ENCODE assay signal across 2 cellular contexts in the genomic region with DNA sequence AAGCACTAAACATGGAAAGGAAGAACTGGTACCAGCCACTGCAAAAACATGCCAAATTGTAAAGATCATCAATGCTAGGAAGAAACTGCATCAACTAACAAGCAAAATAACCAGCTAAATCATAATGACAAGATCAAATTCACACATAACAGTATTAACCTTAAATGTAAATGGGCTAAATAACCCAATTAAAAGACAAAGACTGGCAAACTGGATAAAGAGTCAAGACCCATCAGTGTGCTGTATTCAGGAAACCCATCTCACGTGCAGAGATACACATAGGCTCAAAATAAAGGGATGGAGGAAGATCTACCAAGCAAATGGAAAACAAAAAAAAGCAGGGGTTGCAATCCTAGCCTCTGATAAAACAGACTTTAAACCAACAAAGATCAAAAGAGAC.
DNase-seq lines count a peak whose midpoint lies in the region; ATAC-seq, FAIRE-seq and TF ChIP-seq lines count a peak whose summit lies in the region.
"Not testable (repeated sequence)": the region's sequence is repeated elsewhere in the genome, so short reads cannot be mapped to it uniquely, and the experiment has no call there.

No MANE protein-coding gene starts in this region.

- H2AFZ ChIP-seq in K562 (ENCODE audit: low read depth, low read length), result not testable (repeated sequence)

- not testable (repeated sequence) for FAIRE-seq in K562 (lab: Jason Lieb, UNC)

- DNase-seq in K562 (ENCODE audit: extremely low read depth in 1 of 4, low spot score in 3 of 4), result not testable (repeated sequence)

- H3K4me3 ChIP-seq in HEK293 (ENCODE audit: low read depth, low read length); K562: not testable (repeated sequence)

- not testable (repeated sequence) for H3K36me3 ChIP-seq in HEK293 (ENCODE audit: control insufficient read depth in 2 of 2, insufficient read depth in 1 of 2, low read length in 2 of 2); K562 (ENCODE audit: control insufficient read depth, insufficient read depth, low read length)

- H3K79me2 ChIP-seq in K562 (ENCODE audit: control insufficient read depth, insufficient read depth, low read length), result not testable (repeated sequence)

- in situ Hi-C loops in K562 (cut with MboI), result not testable (repeated sequence)

- not testable (repeated sequence) for TF ChIP-seq RAD21 in K562 (CRISPR knock-in tag; conservative IDR thresholded peaks at IDR 0.05 in 1 of 2, IDR thresholded peaks at IDR 0.05 in 1 of 2)

- ATAC-seq in K562, result not testable (repeated sequence)

- not testable (repeated sequence) for H3K27me3 ChIP-seq in K562 (ENCODE audit: control insufficient read depth in 2 of 2, insufficient read depth in 2 of 2, low read length in 2 of 2)

- CTCF ChIA-PET in HEK293 (lab: Yijun Ruan, JAX); K562 (lab: Yijun Ruan, JAX; ENCODE audit: low intra/inter-chr PET ratio): not testable (repeated sequence)

- H3K9me3 ChIP-seq in HEK293 (ENCODE audit: control insufficient read depth, insufficient read depth, low read depth, low read length); K562 (replicated peaks; ENCODE audit: control insufficient read depth, insufficient read depth, low read depth, low read length): not testable (repeated sequence)

- not testable (repeated sequence) for TF ChIP-seq CTCF in HEK293 (tag by site-specific recombination; IDR thresholded peaks at IDR 0.05); K562 (IDR thresholded peaks at IDR 0.05 in 2 of 3, conservative IDR thresholded peaks at IDR 0.05 in 1 of 3; ENCODE audit: insufficient read depth in 2 of 3, low read depth in 1 of 3, low read length in 3 of 3)

- not testable (repeated sequence) for H3K4me2 ChIP-seq in K562 (ENCODE audit: insufficient read depth, low read length)

- not testable (repeated sequence) for H3K4me1 ChIP-seq in HEK293 (ENCODE audit: control insufficient read depth, insufficient read depth, low read length); K562 (replicated peaks in 1 of 2; ENCODE audit: control insufficient read depth in 2 of 2, insufficient read depth in 2 of 2, low read length in 2 of 2)

- BruUV-seq in K562 (replicated peaks; lab: Mats Ljungman, UMichigan), result not testable (repeated sequence)

- H3K9me1 ChIP-seq in K562 (ENCODE audit: control insufficient read depth, insufficient read depth, low read length), result not testable (repeated sequence)

- H3K9ac ChIP-seq in K562 (ENCODE audit: insufficient read depth in 1 of 2, low read depth in 2 of 2, low read length in 2 of 2), result not testable (repeated sequence)

- not testable (repeated sequence) for H3K27ac ChIP-seq in HEK293 (ENCODE audit: extremely low read depth, low read depth, low read length); K562 (ENCODE audit: extremely low read depth, low read depth, low read length)

- POLR2A ChIA-PET in HEK293 (lab: Yijun Ruan, JAX); K562 (lab: Yijun Ruan, JAX): not testable (repeated sequence)

- not testable (repeated sequence) for TF ChIP-seq EP300 in K562 (IDR thresholded peaks at IDR 0.05; ENCODE audit: low read length)

- intact Hi-C loops in K562 (cut with micrococcal nuclease), result not testable (repeated sequence)

- no CpG with 5 or more reads among the region's 1 CpG for WGBS in K562 (ENCODE audit: insufficient coverage, low coverage, missing lambda C conversion rate)

- not testable (repeated sequence) for H4K20me1 ChIP-seq in K562 (replicated peaks; ENCODE audit: control insufficient read depth, insufficient read depth, low read length)

- TF ChIP-seq POLR2A in K562 (conservative IDR thresholded peaks at IDR 0.05), result not testable (repeated sequence)

TF ChIP-seq in HEK293, 187 proteins besides CTCF, POLR2A, EP300 and RAD21:
- TF ChIP-seq ZNF529 (tag by site-specific recombination; IDR thresholded peaks at IDR 0.05; ENCODE audit: insufficient replicate concordance), result peak; percentile 73

TF ChIP-seq in K562, 482 proteins besides CTCF, POLR2A, EP300 and RAD21:
- TF ChIP-seq ZNF507 (tag; conservative IDR thresholded peaks at IDR 0.05), result peak; percentile 82
